In the genomic region with DNA sequence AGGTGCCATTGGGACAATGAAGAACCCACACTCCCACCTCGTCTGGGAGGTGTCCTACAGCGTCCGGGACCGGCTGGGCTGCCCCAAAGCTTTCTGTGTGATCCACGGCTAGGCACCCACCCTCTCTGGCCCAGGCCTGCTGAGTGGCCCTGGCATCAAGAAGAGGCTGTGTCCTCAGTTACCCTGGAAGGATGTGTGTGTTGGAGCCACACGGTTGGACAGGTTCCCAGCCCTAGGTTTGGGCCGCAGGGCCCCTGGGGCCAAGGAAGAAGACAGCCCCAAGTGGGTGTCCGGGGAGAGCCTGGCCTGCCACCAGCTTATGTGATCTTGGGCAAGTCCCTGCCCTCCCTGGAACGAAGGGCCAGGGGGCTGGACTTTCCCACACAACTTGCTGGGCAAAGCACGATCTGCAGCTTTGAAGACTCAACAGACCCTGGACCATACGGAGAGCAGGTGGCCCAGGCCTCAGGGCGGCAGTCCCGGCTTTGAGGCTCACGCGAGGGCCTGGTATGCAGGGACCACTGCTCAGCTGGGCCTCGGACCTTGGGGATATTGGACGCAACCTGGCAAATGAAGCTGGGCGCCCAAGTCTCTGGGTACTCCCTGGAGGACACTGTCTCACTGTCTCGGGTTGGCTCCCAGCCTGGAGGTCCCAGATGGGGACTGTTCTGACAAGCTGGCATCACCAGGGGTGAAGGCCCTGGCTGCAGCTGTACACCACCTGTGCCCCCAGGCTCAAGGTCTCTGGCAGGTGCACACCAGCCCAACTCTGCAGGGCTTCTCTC, we compare ENCODE assay signal across 17 cellular contexts. TPM values are rescaled to one million over a fixed set of nuclear protein-coding genes. Genes with fewer than 3 reads are reported as not detected.
A peak's percentile ranks its signal among the peaks of the same experiment; 100 is the strongest.
DNase-seq lines count a peak whose midpoint lies in the region; ATAC-seq, FAIRE-seq and TF ChIP-seq lines count a peak whose summit lies in the region.
"Had no signal": no experiment of that assay in that cellular context is flagged by ENCODE, and none has a peak within 500 bp of the region (broad histone marks: within the 10 kb centered on the region; RNA-seq: fewer than 3 reads in every experiment).

No MANE protein-coding gene starts in this region.

- POLR2A ChIA-PET in HepG2 (lab: Yijun Ruan, JAX): interaction anchor here (1.4 to 3.0 kb wide), 3 partner anchors 10 to 18 kb away, joined by 3 to 9 read pairs (median 3); a partner anchor contains a TSS
- POLR2A ChIA-PET in CD4-positive, alpha-beta T cell (lab: Charles Lee): interaction anchor here (0.8 kb wide), 1 partner anchor 18 kb away, joined by 3 read pairs; a partner anchor contains a TSS

- TF ChIP-seq EP300 in HepG2 (IDR thresholded peaks at IDR 0.05; ENCODE audit: low read depth in 2 of 2, low read length in 2 of 2) (no peak), HepG2 (CRISPR knock-in tag; IDR thresholded peaks at IDR 0.05; ENCODE audit: borderline replicate concordance) (no peak)

- H3K9me3 Mint-ChIP-seq in CD4-positive, alpha-beta T cell: no peaks in the 10 kb centered on the region

- no peak overlapping the region for H3K27ac ChIP-seq in HepG2 (ENCODE audit: extremely low read length, insufficient read depth, low read length)
- no peak overlapping the region for H3K27ac ChIP-seq in right lobe of liver
- H3K27ac ChIP-seq in heart left ventricle: peak overlapping the region; percentile 20 to 90 (median 70)
- peak overlapping the region; percentile 58 for H3K27ac ChIP-seq in psoas muscle
- H3K27ac ChIP-seq in aorta (ENCODE audit: low read depth in 1 of 2, low read length in 2 of 2): peak overlapping the region in 1 of 2 donors; percentile 30
- no peak overlapping the region for H3K27ac ChIP-seq in CD4-positive, alpha-beta T cell (ENCODE audit: low read depth, low read length)

- H3K4me1 Mint-ChIP-seq in CD4-positive, alpha-beta T cell (ENCODE audit: low read depth): peaks cover 5% of the 10 kb centered on the region

- CTCF ChIA-PET in HepG2 (lab: Yijun Ruan, JAX; ENCODE audit: low intra/inter-chr PET ratio, low total read pairs): no interaction called here
- CTCF ChIA-PET in CD4-positive, alpha-beta T cell (lab: Charles Lee): no interaction called here

- H3K79me2 ChIP-seq in HepG2 (ENCODE audit: insufficient read depth, low read length): no peaks in the 10 kb centered on the region

- FAIRE-seq in HepG2 (lab: Jason Lieb, UNC): no peak
- FAIRE-seq: GM12891 had no signal

- in situ Hi-C loops in HepG2 (cut with HindIII; ENCODE audit: extremely low pct_ligation_motif_present, low pct_unique_long_range_greater_than_20kb): no loop called here

- no peak overlapping the region for H3K27ac Mint-ChIP-seq in CD4-positive, alpha-beta T cell
- H3K27ac Mint-ChIP-seq: progenitor cell of endocrine pancreas had no signal

- no peak overlapping the region for H2AFZ ChIP-seq in HepG2 (ENCODE audit: low read length)

- H3K9me3 ChIP-seq in HepG2 (ENCODE audit: low read length) (no peaks in the 10 kb centered on the region), right lobe of liver (no peaks in the 10 kb centered on the region), heart left ventricle (no peaks in the 10 kb centered on the region), psoas muscle (no peaks in the 10 kb centered on the region), aorta (ENCODE audit: control insufficient read depth, low read length) (no peaks in the 10 kb centered on the region)
- H3K9me3 ChIP-seq in CD4-positive, alpha-beta T cell (ENCODE audit: control insufficient read depth, low read length): no peaks in the 10 kb centered on the region

- H3K36me3 ChIP-seq in HepG2 (replicated peaks in 1 of 2; ENCODE audit: control insufficient read depth in 1 of 2, insufficient read depth in 2 of 2, low read length in 2 of 2) (peaks cover 18 to 39% of the 10 kb centered on the region in 2 experiments), right lobe of liver (peaks cover 0 to 21% (median 6%) of the 10 kb centered on the region in 4 donors), heart left ventricle (peaks cover 0 to 43% (median 29%) of the 10 kb centered on the region in 9 donors), psoas muscle (ENCODE audit: insufficient read depth in 1 of 2, low read depth in 1 of 2) (peaks cover 3 to 49% of the 10 kb centered on the region in 2 donors), aorta (ENCODE audit: control insufficient read depth in 1 of 2, insufficient read depth in 2 of 2, low read length in 1 of 2) (peaks cover 0 to 2% of the 10 kb centered on the region in 2 donors)

- no peak overlapping the region for H3K4me2 ChIP-seq in HepG2 (ENCODE audit: low read depth, low read length)

- H3K4me1 ChIP-seq in HepG2 (ENCODE audit: insufficient read depth, low read length): peaks cover 25% of the 10 kb centered on the region
- H3K4me1 ChIP-seq in right lobe of liver: peaks cover 0 to 22% (median 7%) of the 10 kb centered on the region in 4 donors
- H3K4me1 ChIP-seq in heart left ventricle: peaks cover 20 to 94% (median 60%) of the 10 kb centered on the region in 12 donors
- H3K4me1 ChIP-seq in psoas muscle: peaks cover 21% of the 10 kb centered on the region
- no peaks in the 10 kb centered on the region for H3K4me1 ChIP-seq in aorta (ENCODE audit: control insufficient read depth in 1 of 2, insufficient read depth in 2 of 2, low read length in 2 of 2)

- H3K36me3 Mint-ChIP-seq in CD4-positive, alpha-beta T cell (ENCODE audit: low read depth): peaks cover 32% of the 10 kb centered on the region

- H3K27me3 Mint-ChIP-seq in CD4-positive, alpha-beta T cell: no peaks in the 10 kb centered on the region

- 90% methylated on average over 4 of the region's 19 CpGs for WGBS in HepG2 (ENCODE audit: low lambda C conversion rate)
- WGBS in right lobe of liver (ENCODE audit: insufficient coverage, low coverage, low lambda C conversion rate, missing lambda C conversion rate): 70% methylated on average over 2 of the region's 19 CpGs
- 56 to 62% (median 60%) methylated on average over 13 to 19 of the region's 19 CpGs for WGBS in heart left ventricle, 4 donors
- WGBS in psoas muscle, 3 donors: 54 to 70% (median 54%) methylated on average over 19 of the region's 19 CpGs
- WGBS in aorta, 2 donors: 35 to 45% methylated on average over 19 of the region's 19 CpGs

- H3K27me3 ChIP-seq in HepG2 (ENCODE audit: control insufficient read depth in 1 of 2, insufficient read depth in 2 of 2, low read length in 2 of 2) (peaks cover 0 to 12% of the 10 kb centered on the region in 2 experiments; a peak in 3 of 5 replicates), right lobe of liver (no peaks in the 10 kb centered on the region), heart left ventricle (no peaks in the 10 kb centered on the region), psoas muscle (ENCODE audit: insufficient read depth in 3 of 3, low read length in 2 of 3) (no peaks in the 10 kb centered on the region), aorta (ENCODE audit: control insufficient read depth in 1 of 2, insufficient read depth in 2 of 2, low read length in 1 of 2) (no peaks in the 10 kb centered on the region)
- H3K27me3 ChIP-seq in CD4-positive, alpha-beta T cell (ENCODE audit: control insufficient read depth, insufficient read depth, low read length): no peaks in the 10 kb centered on the region

- TF ChIP-seq CTCF in HepG2 (CRISPR knock-in tag; IDR thresholded peaks at IDR 0.05): no peak
- TF ChIP-seq CTCF in right lobe of liver (IDR thresholded peaks at IDR 0.05): no peak
- TF ChIP-seq CTCF in heart left ventricle (IDR thresholded peaks at IDR 0.05): no peak
- no peak for TF ChIP-seq CTCF in psoas muscle (IDR thresholded peaks at IDR 0.05)
- TF ChIP-seq CTCF in CD4-positive, alpha-beta T cell (IDR thresholded peaks at IDR 0.05): no peak

- ATAC-seq in HepG2: no peak
- ATAC-seq in right lobe of liver: no peak
- peak in 3 of 4 donors; percentile 4 to 16 (median 10) for ATAC-seq in heart left ventricle
- ATAC-seq in psoas muscle: no peak
- no peak for ATAC-seq in aorta (ENCODE audit: low FRiP score)
- no peak for ATAC-seq in CD4-positive, alpha-beta T cell (ENCODE audit: poor library complexity)

- H3K4me3 ChIP-seq in HepG2 (replicated peaks in 1 of 3; ENCODE audit: insufficient read depth in 1 of 3, low read depth in 2 of 3, low read length in 3 of 3) (no peak overlapping the region), right lobe of liver (no peak overlapping the region), heart left ventricle (no peak overlapping the region), psoas muscle (no peak overlapping the region), aorta (ENCODE audit: low read length in 2 of 2) (no peak overlapping the region)

- no peak overlapping the region for H3K9ac ChIP-seq in HepG2 (ENCODE audit: insufficient read depth, low read depth, low read length)

- TF ChIP-seq POLR2A in HepG2 (IDR thresholded peaks at IDR 0.05; ENCODE audit: insufficient read depth in 1 of 2, low read depth in 2 of 2, low read length in 2 of 2): no peak
- TF ChIP-seq POLR2A in right lobe of liver (IDR thresholded peaks at IDR 0.05): no peak
- no peak for TF ChIP-seq POLR2A in heart left ventricle (IDR thresholded peaks at IDR 0.05)

- no peak overlapping the region for H3K4me3 Mint-ChIP-seq in CD4-positive, alpha-beta T cell

- DNase-seq in HepG2 (ENCODE audit: low spot score) (no peak), right lobe of liver (no peak), heart left ventricle (peak in 3 of 5 donors; percentile 41 to 69 (median 57)), psoas muscle (peak; percentile 23 to 55), aorta (no peak), NCI-H1417 treated with DMSO at 0.1 percent for 48 hours (lab: John Stamatoyannopoulos, UW) (no peak)
- no peak for DNase-seq in CD4-positive, alpha-beta T cell
- DNase-seq in activated CD4-positive, CD25-positive, alpha-beta regulatory T cell (lab: John Stamatoyannopoulos, UW): no peak
- DNase-seq: NCI-H1048, NCI-H510A treated with DMSO at 0.1 percent for 48 hours, RPMI8226 had no signal

- BruUV-seq in HepG2 (replicated peaks; lab: Mats Ljungman, UMichigan): no TSS peak

- no peak for TF ChIP-seq RAD21 in HepG2 (CRISPR knock-in tag; IDR thresholded peaks at IDR 0.05)

- intact Hi-C loops in HepG2 (cut with micrococcal nuclease; ENCODE audit: unreplicated experiment): no loop called here
- intact Hi-C loops in right lobe of liver (cut with DNase I): no loop called here
- intact Hi-C loops in heart left ventricle (cut with DNase I): loop anchor here in 5 of 10 donors (5.0 kb wide), 4 partner anchors 35 to 120 kb away; a partner anchor contains a TSS
- intact Hi-C loops in psoas muscle (cut with DNase I): no loop called here
- intact Hi-C loops in aorta (cut with DNase I): no loop called here
- intact Hi-C loops in CD4-positive, alpha-beta T cell (cut with DNase I, micrococcal nuclease): no loop called here

- H4K20me1 ChIP-seq in HepG2 (ENCODE audit: insufficient read depth, low read length): 0 out of 2 replicates have a peak, but pooled peaks cover 2% of the 10 kb centered on the region

RNA-seq across cellular contexts. Expression of a gene that starts 17.5 kb away (rescaled TPM):
- total RNA-seq in HepG2 (2016; rRNA removed; fragmentation: Illumina TruSeq; extraction: Trizol) (40.4 and 54.8 TPM in 2 replicates), right lobe of liver (10 to 100 TPM; 16.3 to 32.0 (median 23.7) TPM), heart left ventricle (10 to 100 TPM; 17.4 to 34.8 (median 24.4) TPM), psoas muscle (10 to 100 TPM; 31.3 to 63.2 (median 46.3) TPM), aorta (10 to 100 TPM; 35.2 to 36.6 TPM)
- total RNA-seq in HepG2 (2016; cell fraction: cytosol; rRNA removed; fragmentation: Illumina TruSeq; extraction: Trizol; ENCODE audit: low read depth): 58.9 and 65.5 TPM in 2 replicates
- 35.1 and 61.8 TPM in 2 replicates for total RNA-seq in HepG2 (2016; cell fraction: insoluble cytoplasmic fraction; rRNA removed; fragmentation: Illumina TruSeq; extraction: Trizol)
- total RNA-seq in HepG2 (2016; cell fraction: membrane; rRNA removed; fragmentation: Illumina TruSeq; extraction: Trizol): 24.4 and 24.9 TPM in 2 replicates
- total RNA-seq in HepG2 (2016; cell fraction: nucleus; rRNA removed; fragmentation: Illumina TruSeq; extraction: Trizol): 52.0 and 62.6 TPM in 2 replicates
- polyA plus RNA-seq in HepG2 (2011; rRNA removed) (18.6 and 28.4 TPM in 2 replicates), heart left ventricle (10 to 100 TPM; 15.5 to 27.8 TPM), psoas muscle (10 to 100 TPM; 28.5 to 54.4 (median 35.5) TPM), aorta (10 to 100 TPM in 1 of 2 donors, 1 to 10 TPM in 1; 8.0 to 37.6 TPM)
- polyA plus RNA-seq in HepG2 (2011; cell fraction: cytosol; rRNA removed): 9.7 and 12.5 TPM in 2 replicates
- 158 and 176 TPM in 2 replicates for polyA plus RNA-seq in HepG2 (2011; cell fraction: nucleus; rRNA removed)
- 28.0 and 41.5 TPM in 2 replicates for polyA plus RNA-seq in HepG2 (2012)
- 7.8 and 7.9 TPM in 2 replicates for polyA plus RNA-seq in HepG2 (2016; cell fraction: cytosol; fragmentation: Illumina TruSeq; extraction: Trizol; ENCODE audit: low read depth)
- 28.2 and 32.7 TPM in 2 replicates for polyA plus RNA-seq in HepG2 (2016; cell fraction: insoluble cytoplasmic fraction; fragmentation: Illumina TruSeq; extraction: Trizol; ENCODE audit: low read depth)
- 9.0 and 12.1 TPM in 2 replicates for polyA plus RNA-seq in HepG2 (2016; cell fraction: membrane; fragmentation: Illumina TruSeq; extraction: Trizol; ENCODE audit: low read depth)
- polyA plus RNA-seq in HepG2 (2016; cell fraction: nucleus; fragmentation: Illumina TruSeq; extraction: Trizol; ENCODE audit: insufficient read depth, low read depth): 146 and 160 TPM in 2 replicates
- 50.2 and 100 TPM in 2 replicates for polyA minus RNA-seq in HepG2 (2011; rRNA and poly(A)+ RNA removed; ENCODE audit: low replicate concordance)
- polyA minus RNA-seq in HepG2 (2011; cell fraction: cytosol; rRNA and poly(A)+ RNA removed): 19.4 and 21.0 TPM in 2 replicates
- polyA minus RNA-seq in HepG2 (2011; cell fraction: nucleus; rRNA and poly(A)+ RNA removed): 53.3 and 54.8 TPM in 2 replicates
- total RNA-seq in CD4-positive, alpha-beta T cell: 10 to 100 TPM; 58.0 to 58.2 TPM

RNA-seq across cellular contexts. Expression of a gene that starts 22.7 kb away (rescaled TPM):
- total RNA-seq in HepG2 (2016; rRNA removed; fragmentation: Illumina TruSeq; extraction: Trizol) (0.70 and 0.80 TPM in 2 replicates), right lobe of liver (under 1 TPM; 0.09 to 0.92 (median 0.27) TPM), heart left ventricle (not detected), psoas muscle (not detected), aorta (not detected)
- 0.20 and 0.26 TPM in 2 replicates for total RNA-seq in HepG2 (2016; cell fraction: cytosol; rRNA removed; fragmentation: Illumina TruSeq; extraction: Trizol; ENCODE audit: low read depth)
- total RNA-seq in HepG2 (2016; cell fraction: insoluble cytoplasmic fraction; rRNA removed; fragmentation: Illumina TruSeq; extraction: Trizol): 0.68 and 1.1 TPM in 2 replicates
- total RNA-seq in HepG2 (2016; cell fraction: membrane; rRNA removed; fragmentation: Illumina TruSeq; extraction: Trizol): 0.59 and 0.62 TPM in 2 replicates
- 0.28 and 0.37 TPM in 2 replicates for total RNA-seq in HepG2 (2016; cell fraction: nucleus; rRNA removed; fragmentation: Illumina TruSeq; extraction: Trizol)
- polyA plus RNA-seq in HepG2 (2011; rRNA removed) (0.14 and 0.16 TPM in 2 replicates), heart left ventricle (not detected), psoas muscle (under 1 TPM in 1 of 3 donors, not detected in 2; 0.03 TPM), aorta (1 to 10 TPM in 1 of 2 donors, not detected in 1; 3.5 TPM)
- polyA plus RNA-seq in HepG2 (2011; cell fraction: cytosol; rRNA removed): 0.10 and 0.12 TPM in 2 replicates
- 0.09 and 0.43 TPM in 2 replicates for polyA plus RNA-seq in HepG2 (2011; cell fraction: nucleus; rRNA removed)
- polyA plus RNA-seq in HepG2 (2012): 0.24 and 0.29 TPM in 2 replicates
- polyA plus RNA-seq in HepG2 (2016; cell fraction: cytosol; fragmentation: Illumina TruSeq; extraction: Trizol; ENCODE audit: low read depth): 0.24 and 0.27 TPM in 2 replicates
- polyA plus RNA-seq in HepG2 (2016; cell fraction: insoluble cytoplasmic fraction; fragmentation: Illumina TruSeq; extraction: Trizol; ENCODE audit: low read depth): 0.71 and 1.2 TPM in 2 replicates
- 0.50 and 0.52 TPM in 2 replicates for polyA plus RNA-seq in HepG2 (2016; cell fraction: membrane; fragmentation: Illumina TruSeq; extraction: Trizol; ENCODE audit: low read depth)
- 1.1 and 1.5 TPM in 2 replicates for polyA plus RNA-seq in HepG2 (2016; cell fraction: nucleus; fragmentation: Illumina TruSeq; extraction: Trizol; ENCODE audit: insufficient read depth, low read depth)
- 0.38 TPM in 1 of 2 replicates, not detected in the other for polyA minus RNA-seq in HepG2 (2011; rRNA and poly(A)+ RNA removed; ENCODE audit: low replicate concordance)
- not detected in 2 replicates for polyA minus RNA-seq in HepG2 (2011; cell fraction: cytosol; rRNA and poly(A)+ RNA removed)
- 0.12 TPM in 1 of 2 replicates, not detected in the other for polyA minus RNA-seq in HepG2 (2011; cell fraction: nucleus; rRNA and poly(A)+ RNA removed)
- total RNA-seq in CD4-positive, alpha-beta T cell: not detected
- total RNA-seq: A673, H4, mesenteric fat pad, progenitor cell of endocrine pancreas, subcutaneous adipose tissue had no signal

RNA-seq across cellular contexts. Expression of a gene that starts 39.0 kb away (rescaled TPM):
- not detected in 2 replicates for total RNA-seq in HepG2 (2016; rRNA removed; fragmentation: Illumina TruSeq; extraction: Trizol)
- not detected in 2 replicates for total RNA-seq in HepG2 (2016; cell fraction: cytosol; rRNA removed; fragmentation: Illumina TruSeq; extraction: Trizol; ENCODE audit: low read depth)
- not detected in 2 replicates for total RNA-seq in HepG2 (2016; cell fraction: insoluble cytoplasmic fraction; rRNA removed; fragmentation: Illumina TruSeq; extraction: Trizol)
- total RNA-seq in HepG2 (2016; cell fraction: membrane; rRNA removed; fragmentation: Illumina TruSeq; extraction: Trizol): not detected in 2 replicates
- total RNA-seq in HepG2 (2016; cell fraction: nucleus; rRNA removed; fragmentation: Illumina TruSeq; extraction: Trizol): not detected in 2 replicates
- polyA plus RNA-seq in HepG2 (2011; rRNA removed): 0.01 and 0.03 TPM in 2 replicates
- polyA plus RNA-seq in HepG2 (2011; cell fraction: cytosol; rRNA removed): 0.03 and 0.05 TPM in 2 replicates
- 0.14 TPM in 1 of 2 replicates, not detected in the other for polyA plus RNA-seq in HepG2 (2011; cell fraction: nucleus; rRNA removed)
- polyA plus RNA-seq in HepG2 (2012): 0.16 and 0.34 TPM in 2 replicates
- polyA plus RNA-seq in HepG2 (2016; cell fraction: cytosol; fragmentation: Illumina TruSeq; extraction: Trizol; ENCODE audit: low read depth): not detected in 2 replicates
- not detected in 2 replicates for polyA plus RNA-seq in HepG2 (2016; cell fraction: insoluble cytoplasmic fraction; fragmentation: Illumina TruSeq; extraction: Trizol; ENCODE audit: low read depth)
- polyA plus RNA-seq in HepG2 (2016; cell fraction: membrane; fragmentation: Illumina TruSeq; extraction: Trizol; ENCODE audit: low read depth): not detected in 2 replicates
- polyA plus RNA-seq in HepG2 (2016; cell fraction: nucleus; fragmentation: Illumina TruSeq; extraction: Trizol; ENCODE audit: insufficient read depth, low read depth): not detected in 2 replicates
- 0.16 TPM in 1 of 2 replicates, not detected in the other for polyA minus RNA-seq in HepG2 (2011; rRNA and poly(A)+ RNA removed; ENCODE audit: low replicate concordance)
- polyA minus RNA-seq in HepG2 (2011; cell fraction: cytosol; rRNA and poly(A)+ RNA removed): not detected in 2 replicates
- not detected in 2 replicates for polyA minus RNA-seq in HepG2 (2011; cell fraction: nucleus; rRNA and poly(A)+ RNA removed)
- 10 to 100 TPM in 1 of 6 experiments, 1 to 10 TPM in 5; 3.0 to 12.4 (median 7.3) TPM for total RNA-seq in right lobe of liver
- 10 to 100 TPM in 7 of 9 donors, 1 to 10 TPM in 2; 6.4 to 20.4 (median 11.4) TPM for total RNA-seq in heart left ventricle
- polyA plus RNA-seq in heart left ventricle: 10 to 100 TPM; 13.7 to 22.0 TPM
- 1 to 10 TPM; 3.5 to 7.1 (median 6.3) TPM for total RNA-seq in psoas muscle
- polyA plus RNA-seq in psoas muscle: 10 to 100 TPM in 1 of 3 donors, 1 to 10 TPM in 2; 6.0 to 10.6 (median 7.4) TPM
- 10 to 100 TPM; 31.3 to 56.2 TPM for total RNA-seq in aorta
- 1 to 10 TPM; 2.3 to 3.1 TPM for polyA plus RNA-seq in aorta
- total RNA-seq in CD4-positive, alpha-beta T cell: under 1 TPM; 0.33 to 0.53 TPM
- total RNA-seq: A673 had no signal

RNA-seq across cellular contexts. Expression of a gene that starts 46.7 kb away (rescaled TPM):
- 5.1 and 5.8 TPM in 2 replicates for total RNA-seq in HepG2 (2016; rRNA removed; fragmentation: Illumina TruSeq; extraction: Trizol)
- total RNA-seq in HepG2 (2016; cell fraction: cytosol; rRNA removed; fragmentation: Illumina TruSeq; extraction: Trizol; ENCODE audit: low read depth): 1.5 and 1.6 TPM in 2 replicates
- total RNA-seq in HepG2 (2016; cell fraction: insoluble cytoplasmic fraction; rRNA removed; fragmentation: Illumina TruSeq; extraction: Trizol): 5.3 and 5.8 TPM in 2 replicates
- 4.8 and 5.0 TPM in 2 replicates for total RNA-seq in HepG2 (2016; cell fraction: membrane; rRNA removed; fragmentation: Illumina TruSeq; extraction: Trizol)
- 3.0 and 4.2 TPM in 2 replicates for total RNA-seq in HepG2 (2016; cell fraction: nucleus; rRNA removed; fragmentation: Illumina TruSeq; extraction: Trizol)
- 0.41 and 1.1 TPM in 2 replicates for polyA plus RNA-seq in HepG2 (2011; rRNA removed)
- polyA plus RNA-seq in HepG2 (2011; cell fraction: cytosol; rRNA removed): 0.38 and 0.64 TPM in 2 replicates
- 0.42 and 0.95 TPM in 2 replicates for polyA plus RNA-seq in HepG2 (2011; cell fraction: nucleus; rRNA removed)
- polyA plus RNA-seq in HepG2 (2012): 0.58 and 0.69 TPM in 2 replicates
- 1.8 TPM in 2 replicates for polyA plus RNA-seq in HepG2 (2016; cell fraction: cytosol; fragmentation: Illumina TruSeq; extraction: Trizol; ENCODE audit: low read depth)
- 7.9 and 8.6 TPM in 2 replicates for polyA plus RNA-seq in HepG2 (2016; cell fraction: insoluble cytoplasmic fraction; fragmentation: Illumina TruSeq; extraction: Trizol; ENCODE audit: low read depth)
- 2.3 and 3.2 TPM in 2 replicates for polyA plus RNA-seq in HepG2 (2016; cell fraction: membrane; fragmentation: Illumina TruSeq; extraction: Trizol; ENCODE audit: low read depth)
- polyA plus RNA-seq in HepG2 (2016; cell fraction: nucleus; fragmentation: Illumina TruSeq; extraction: Trizol; ENCODE audit: insufficient read depth, low read depth): 5.8 and 9.1 TPM in 2 replicates
- polyA minus RNA-seq in HepG2 (2011; rRNA and poly(A)+ RNA removed; ENCODE audit: low replicate concordance): 1.9 TPM in 1 of 2 replicates, not detected in the other
- polyA minus RNA-seq in HepG2 (2011; cell fraction: cytosol; rRNA and poly(A)+ RNA removed): 0.70 and 0.99 TPM in 2 replicates
- 0.13 TPM in 1 of 2 replicates, not detected in the other for polyA minus RNA-seq in HepG2 (2011; cell fraction: nucleus; rRNA and poly(A)+ RNA removed)
- total RNA-seq in right lobe of liver: under 1 TPM in 3 of 6 experiments, not detected in 3; 0.12 to 0.25 (median 0.14) TPM
- 10 to 100 TPM; 10.1 to 47.5 (median 18.5) TPM for total RNA-seq in heart left ventricle
- 1 to 10 TPM; 2.1 to 8.2 TPM for polyA plus RNA-seq in heart left ventricle
- 100 to 1,000 TPM; 248 to 524 (median 400) TPM for total RNA-seq in psoas muscle
- polyA plus RNA-seq in psoas muscle: 100 to 1,000 TPM in 2 of 3 donors, 10 to 100 TPM in 1; 20.7 to 318 (median 210) TPM
- 1 to 10 TPM in 1 of 2 donors, under 1 TPM in 1; 0.49 to 1.7 TPM for total RNA-seq in aorta
- not detected for polyA plus RNA-seq in aorta
- not detected for total RNA-seq in CD4-positive, alpha-beta T cell
- total RNA-seq: A673 had no signal

Comparison
In these comparisons a context has a peak if more than half of its experiments do, and no peak if none do; other contexts are left out.
1. ATAC-seq: peak in heart left ventricle (3 of 4); none in HepG2 (single experiment), right lobe of liver (0 of 4), psoas muscle (0 of 4), aorta (single experiment) and CD4-positive, alpha-beta T cell (single experiment).
2. DNase-seq: peak in heart left ventricle (3 of 5) and psoas muscle (2 of 2); none in HepG2 (single experiment), right lobe of liver (0 of 3), aorta (0 of 2), CD4-positive, alpha-beta T cell (0 of 10), activated CD4-positive, CD25-positive, alpha-beta regulatory T cell (0 of 4) and NCI-H1417 treated with DMSO at 0.1 percent for 48 hours (single experiment).
3. H3K27ac ChIP-seq: peak in heart left ventricle (12 of 12) and psoas muscle (single experiment); none in HepG2 (single experiment), right lobe of liver (0 of 3) and CD4-positive, alpha-beta T cell (single experiment).